1 cellular context compared by ENCODE assay signal in genomic region chr15:67897646-67898045, GRCh38.
TF ChIP-seq lines count a peak whose summit lies in the region.

No MANE protein-coding gene starts in this region.

TF ChIP-seq in WTC11, 78 proteins besides CTCF, POLR2A, EP300 and RAD21 (continued from another document):
- TF ChIP-seq, protein P1, sequence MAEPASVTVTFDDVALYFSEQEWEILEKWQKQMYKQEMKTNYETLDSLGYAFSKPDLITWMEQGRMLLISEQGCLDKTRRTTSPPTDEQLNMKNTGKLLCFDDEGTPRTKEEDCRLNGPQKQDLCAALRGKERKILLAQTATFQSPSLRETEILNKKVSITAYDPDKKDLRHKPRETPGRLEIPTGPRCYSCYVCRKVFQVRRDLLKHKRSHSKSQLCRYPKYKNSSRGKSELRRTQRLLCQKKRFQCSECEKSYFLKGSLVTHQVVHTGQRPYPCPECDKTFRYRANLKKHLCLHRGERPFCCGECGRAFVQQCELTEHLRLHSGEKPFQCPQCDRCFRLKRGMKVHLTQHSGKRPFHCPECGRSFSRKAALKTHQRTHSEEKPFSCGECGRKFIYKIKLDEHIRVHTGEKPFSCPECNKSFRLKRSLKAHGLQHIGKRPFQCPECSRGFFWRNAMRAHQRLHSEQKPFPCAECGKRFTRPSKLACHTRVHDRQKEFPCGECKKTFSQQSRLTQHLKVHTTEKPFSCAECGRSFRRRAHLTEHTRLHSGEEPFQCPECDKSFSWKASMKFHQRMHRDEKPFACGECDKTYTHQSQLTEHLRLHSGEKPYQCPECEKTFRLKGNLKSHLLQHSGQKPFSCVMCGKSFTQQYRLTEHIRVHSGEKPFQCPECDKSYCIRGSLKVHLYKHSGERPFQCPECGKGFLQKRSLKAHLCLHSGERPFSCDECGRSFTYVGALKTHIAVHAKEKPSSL (CRISPR knock-in tag; conservative IDR thresholded peaks at IDR 0.05) = no peak
- no peak for TF ChIP-seq ZNF232 (CRISPR knock-in tag; IDR thresholded peaks at IDR 0.05)
- TF ChIP-seq, protein P2, sequence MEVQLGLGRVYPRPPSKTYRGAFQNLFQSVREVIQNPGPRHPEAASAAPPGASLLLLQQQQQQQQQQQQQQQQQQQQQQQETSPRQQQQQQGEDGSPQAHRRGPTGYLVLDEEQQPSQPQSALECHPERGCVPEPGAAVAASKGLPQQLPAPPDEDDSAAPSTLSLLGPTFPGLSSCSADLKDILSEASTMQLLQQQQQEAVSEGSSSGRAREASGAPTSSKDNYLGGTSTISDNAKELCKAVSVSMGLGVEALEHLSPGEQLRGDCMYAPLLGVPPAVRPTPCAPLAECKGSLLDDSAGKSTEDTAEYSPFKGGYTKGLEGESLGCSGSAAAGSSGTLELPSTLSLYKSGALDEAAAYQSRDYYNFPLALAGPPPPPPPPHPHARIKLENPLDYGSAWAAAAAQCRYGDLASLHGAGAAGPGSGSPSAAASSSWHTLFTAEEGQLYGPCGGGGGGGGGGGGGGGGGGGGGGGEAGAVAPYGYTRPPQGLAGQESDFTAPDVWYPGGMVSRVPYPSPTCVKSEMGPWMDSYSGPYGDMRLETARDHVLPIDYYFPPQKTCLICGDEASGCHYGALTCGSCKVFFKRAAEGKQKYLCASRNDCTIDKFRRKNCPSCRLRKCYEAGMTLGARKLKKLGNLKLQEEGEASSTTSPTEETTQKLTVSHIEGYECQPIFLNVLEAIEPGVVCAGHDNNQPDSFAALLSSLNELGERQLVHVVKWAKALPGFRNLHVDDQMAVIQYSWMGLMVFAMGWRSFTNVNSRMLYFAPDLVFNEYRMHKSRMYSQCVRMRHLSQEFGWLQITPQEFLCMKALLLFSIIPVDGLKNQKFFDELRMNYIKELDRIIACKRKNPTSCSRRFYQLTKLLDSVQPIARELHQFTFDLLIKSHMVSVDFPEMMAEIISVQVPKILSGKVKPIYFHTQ (CRISPR knock-in tag; IDR thresholded peaks at IDR 0.05) = no peak
- no peak for TF ChIP-seq SP1 (CRISPR knock-in tag; conservative IDR thresholded peaks at IDR 0.05)
- TF ChIP-seq OVOL2 (CRISPR knock-in tag; IDR thresholded peaks at IDR 0.05; ENCODE audit: borderline replicate concordance) = no peak
- TF ChIP-seq ZNF138 (CRISPR knock-in tag; conservative IDR thresholded peaks at IDR 0.05) = no peak
- TF ChIP-seq GRHL2 (CRISPR knock-in tag; IDR thresholded peaks at IDR 0.05; ENCODE audit: insufficient replicate concordance, severe bottlenecking) = no peak
- TF ChIP-seq, protein P3, sequence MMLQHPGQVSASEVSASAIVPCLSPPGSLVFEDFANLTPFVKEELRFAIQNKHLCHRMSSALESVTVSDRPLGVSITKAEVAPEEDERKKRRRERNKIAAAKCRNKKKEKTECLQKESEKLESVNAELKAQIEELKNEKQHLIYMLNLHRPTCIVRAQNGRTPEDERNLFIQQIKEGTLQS (CRISPR knock-in tag; conservative IDR thresholded peaks at IDR 0.05) = no peak
- TF ChIP-seq PRRX2 (CRISPR knock-in tag; IDR thresholded peaks at IDR 0.05) = no peak
- TF ChIP-seq, protein P4, sequence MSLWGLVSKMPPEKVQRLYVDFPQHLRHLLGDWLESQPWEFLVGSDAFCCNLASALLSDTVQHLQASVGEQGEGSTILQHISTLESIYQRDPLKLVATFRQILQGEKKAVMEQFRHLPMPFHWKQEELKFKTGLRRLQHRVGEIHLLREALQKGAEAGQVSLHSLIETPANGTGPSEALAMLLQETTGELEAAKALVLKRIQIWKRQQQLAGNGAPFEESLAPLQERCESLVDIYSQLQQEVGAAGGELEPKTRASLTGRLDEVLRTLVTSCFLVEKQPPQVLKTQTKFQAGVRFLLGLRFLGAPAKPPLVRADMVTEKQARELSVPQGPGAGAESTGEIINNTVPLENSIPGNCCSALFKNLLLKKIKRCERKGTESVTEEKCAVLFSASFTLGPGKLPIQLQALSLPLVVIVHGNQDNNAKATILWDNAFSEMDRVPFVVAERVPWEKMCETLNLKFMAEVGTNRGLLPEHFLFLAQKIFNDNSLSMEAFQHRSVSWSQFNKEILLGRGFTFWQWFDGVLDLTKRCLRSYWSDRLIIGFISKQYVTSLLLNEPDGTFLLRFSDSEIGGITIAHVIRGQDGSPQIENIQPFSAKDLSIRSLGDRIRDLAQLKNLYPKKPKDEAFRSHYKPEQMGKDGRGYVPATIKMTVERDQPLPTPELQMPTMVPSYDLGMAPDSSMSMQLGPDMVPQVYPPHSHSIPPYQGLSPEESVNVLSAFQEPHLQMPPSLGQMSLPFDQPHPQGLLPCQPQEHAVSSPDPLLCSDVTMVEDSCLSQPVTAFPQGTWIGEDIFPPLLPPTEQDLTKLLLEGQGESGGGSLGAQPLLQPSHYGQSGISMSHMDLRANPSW (CRISPR knock-in tag; conservative IDR thresholded peaks at IDR 0.05; ENCODE audit: low read depth) = no peak
- TF ChIP-seq SOX15 (CRISPR knock-in tag; IDR thresholded peaks at IDR 0.05) = no peak
TF ChIP-seq in WTC11: peak in this region for 0.
